Comparison of ENCODE assay signal across 8 cellular contexts in genomic region chr17:44314869-44315661, GRCh38. TPM values are rescaled to one million over a fixed set of nuclear protein-coding genes. Genes with fewer than 3 reads are reported as not detected.
DNase-seq lines count a peak whose midpoint lies in the region; ATAC-seq, FAIRE-seq and TF ChIP-seq lines count a peak whose summit lies in the region.

No MANE protein-coding gene starts in this region.

- H3K27ac ChIP-seq in aorta (ENCODE audit: low read depth in 1 of 2, low read length in 2 of 2): no peak overlapping the region

- no peak for TF ChIP-seq CTCF in bronchial epithelial cell (IDR thresholded peaks at IDR 0.05; ENCODE audit: insufficient read depth, low read length, severe bottlenecking)

- no peak for DNase-seq in activated CD4-positive, CD25-positive, alpha-beta regulatory T cell (lab: John Stamatoyannopoulos, UW)
- DNase-seq in NT2/D1 (ENCODE audit: low read depth, low spot score): peak; percentile 28
- peak; percentile 39 for DNase-seq in bronchial epithelial cell (ENCODE audit: low read depth)
- DNase-seq in myocyte (ENCODE audit: low read depth): peak; percentile 18
- DNase-seq in aorta: no peak
- no peak for DNase-seq in SIG-M5 (lab: John Stamatoyannopoulos, UW)

- peak overlapping the region; percentile 71 for H3K9ac ChIP-seq in NT2/D1 (ENCODE audit: insufficient read length, low read depth)

- ATAC-seq in activated CD4-positive, CD25-positive, alpha-beta regulatory T cell treated with anti-CD3 and anti-CD28 coated beads, Interleukin-2, amount 50 U/mL, for 24 hours: peak; percentile 57 to 58
- no peak for ATAC-seq in aorta (ENCODE audit: low FRiP score)
- no peak for ATAC-seq in GM18861 (IDR thresholded peaks at IDR 0.05; ENCODE audit: unreplicated experiment)

- peaks cover 39% of the 10 kb centered on the region for H3K4me1 ChIP-seq in NT2/D1 (ENCODE audit: insufficient read depth, insufficient read length)
- H3K4me1 ChIP-seq in aorta (ENCODE audit: control insufficient read depth in 1 of 2, insufficient read depth in 2 of 2, low read length in 2 of 2): no peaks in the 10 kb centered on the region

- H3K27me3 ChIP-seq in NT2/D1 (ENCODE audit: insufficient read depth, insufficient read length): peaks cover 21% of the 10 kb centered on the region
- H3K27me3 ChIP-seq in bronchial epithelial cell (ENCODE audit: control insufficient read depth, insufficient read depth, low read length): peaks cover 7% of the 10 kb centered on the region
- H3K27me3 ChIP-seq in aorta (ENCODE audit: control insufficient read depth in 1 of 2, insufficient read depth in 2 of 2, low read length in 1 of 2): peaks cover 0 to 1% of the 10 kb centered on the region in 2 donors

- H3K9me3 ChIP-seq in NT2/D1 (ENCODE audit: insufficient read depth, low read length) (no peaks in the 10 kb centered on the region), aorta (ENCODE audit: control insufficient read depth, low read length) (no peaks in the 10 kb centered on the region)

- 1% methylated on average over 62 to 81 of the region's 81 CpGs for WGBS in aorta, 2 donors

- intact Hi-C loops in aorta (cut with DNase I): no loop called here

- H3K36me3 ChIP-seq in NT2/D1 (ENCODE audit: insufficient read depth, insufficient read length, low read length): peaks cover 18% of the 10 kb centered on the region
- peaks cover 4% of the 10 kb centered on the region for H3K36me3 ChIP-seq in bronchial epithelial cell (ENCODE audit: control insufficient read depth, insufficient read depth, low read length)
- no peaks in the 10 kb centered on the region for H3K36me3 ChIP-seq in aorta (ENCODE audit: control insufficient read depth in 1 of 2, insufficient read depth in 2 of 2, low read length in 1 of 2)

- FAIRE-seq in bronchial epithelial cell (lab: Jason Lieb, UNC): no peak

- H3K4me3 ChIP-seq in NT2/D1 (ENCODE audit: insufficient read length, low read depth) (peak overlapping the region; percentile 57), bronchial epithelial cell (ENCODE audit: low read depth, low read length) (peak overlapping the region; percentile 34), aorta (ENCODE audit: low read length in 2 of 2) (peak overlapping the region; percentile 1 to 12)

RNA-seq across cellular contexts. Expression of gene RUNDC3A, which starts 6.7 kb away (rescaled TPM):
- total RNA-seq in bronchial epithelial cell: 0.26 and 3.1 TPM in 2 replicates
- total RNA-seq in myocyte: 0.40 and 0.62 TPM in 2 replicates
- 0.86 TPM for polyA plus RNA-seq in myocyte (2012)
- total RNA-seq in aorta: under 1 TPM in 1 of 2 donors, not detected in 1; 0.75 TPM
- polyA plus RNA-seq in aorta: under 1 TPM; 0.26 to 0.50 TPM

RNA-seq across cellular contexts. Expression of gene SLC25A39, which starts 9.6 kb away (rescaled TPM):
- total RNA-seq in bronchial epithelial cell (83.7 and 113 TPM in 2 replicates), myocyte (80.8 and 84.0 TPM in 2 replicates), aorta (10 to 100 TPM; 50.2 to 61.5 TPM)
- polyA plus RNA-seq in myocyte (2012): 117 TPM
- polyA plus RNA-seq in aorta: 100 to 1,000 TPM in 1 of 2 donors, 10 to 100 TPM in 1; 54.6 to 107 TPM

RNA-seq across cellular contexts. Expression of gene GRN, which starts 30.0 kb away (rescaled TPM):
- total RNA-seq in bronchial epithelial cell: 200 and 513 TPM in 2 replicates
- total RNA-seq in myocyte: 337 and 394 TPM in 2 replicates
- 460 TPM for polyA plus RNA-seq in myocyte (2012)
- 100 to 1,000 TPM; 162 to 248 TPM for total RNA-seq in aorta
- polyA plus RNA-seq in aorta: 100 to 1,000 TPM; 125 to 145 TPM

RNA-seq across cellular contexts. Expression of gene SLC4A1, which starts 47.1 kb away (rescaled TPM):
- total RNA-seq in bronchial epithelial cell (not detected in 2 replicates), myocyte (not detected in 2 replicates), aorta (10 to 100 TPM in 1 of 2 donors, 1 to 10 TPM in 1; 1.5 to 10.2 TPM)
- polyA plus RNA-seq in myocyte (2012): not detected
- polyA plus RNA-seq in aorta: under 1 TPM; 0.08 to 0.25 TPM

RNA-seq across cellular contexts. Expression of gene FAM171A2, which starts 48.6 kb away (rescaled TPM):
- total RNA-seq in bronchial epithelial cell (0.53 and 0.90 TPM in 2 replicates), myocyte (89.5 and 141 TPM in 2 replicates), aorta (1 to 10 TPM in 1 of 2 donors, under 1 TPM in 1; 0.45 to 2.0 TPM)
- polyA plus RNA-seq in myocyte (2012): 36.0 TPM
- polyA plus RNA-seq in aorta: under 1 TPM in 1 of 2 donors, not detected in 1; 0.05 TPM

Comparison
In these comparisons a context has a peak if more than half of its experiments do, and no peak if none do; other contexts are left out.
1. ATAC-seq: peak in activated CD4-positive, CD25-positive, alpha-beta regulatory T cell treated with anti-CD3 and anti-CD28 coated beads, Interleukin-2, amount 50 U/mL, for 24 hours (2 of 2); none in aorta (single experiment) and GM18861 (single experiment).
2. DNase-seq: peak in NT2/D1 (single experiment), bronchial epithelial cell (single experiment) and myocyte (single experiment); none in activated CD4-positive, CD25-positive, alpha-beta regulatory T cell (0 of 4), aorta (0 of 2) and SIG-M5 (single experiment).
3. H3K4me3 ChIP-seq: peak in every context shown above with its lines; median percentile 57 in NT2/D1; 34 in bronchial epithelial cell; 6 in aorta.